8 cellular contexts compared by ENCODE assay signal in genomic region chr7:73307436-73307835, GRCh38. TPM values are rescaled to one million over a fixed set of nuclear protein-coding genes. Genes with fewer than 3 reads are reported as not detected.
DNase-seq lines count a peak whose midpoint lies in the region; ATAC-seq and TF ChIP-seq lines count a peak whose summit lies in the region.

No MANE protein-coding gene starts in this region.

- DNase-seq in endothelial cell (ENCODE audit: low spot score) (no peak), sciatic nerve (ENCODE audit: low spot score) (peak; percentile 10), SIG-M5 (lab: John Stamatoyannopoulos, UW) (no peak), iPS-NIHi11 (ENCODE audit: low spot score) (no peak)

- H3K4me3 ChIP-seq in GM12875 (ENCODE audit: low read depth, low read length) (peak overlapping the region; percentile 78), OCI-LY3 (ENCODE audit: low read length) (peak overlapping the region; percentile 96)

- H3K4me1 Mint-ChIP-seq in endothelial cell (ENCODE audit: unreplicated experiment), result peaks cover 9% of the 10 kb centered on the region

- H3K27me3 Mint-ChIP-seq in endothelial cell (ENCODE audit: unreplicated experiment), result peaks cover 8% of the 10 kb centered on the region

- H3K36me3 Mint-ChIP-seq in endothelial cell (ENCODE audit: low read depth, unreplicated experiment), result peaks cover 19% of the 10 kb centered on the region

- ATAC-seq in sciatic nerve (no peak), HG03108 (IDR thresholded peaks at IDR 0.05; ENCODE audit: unreplicated experiment) (no peak), GM18511 (IDR thresholded peaks at IDR 0.05; ENCODE audit: unreplicated experiment) (no peak)

- H3K9me3 ChIP-seq in OCI-LY3 (ENCODE audit: insufficient read depth, low read length), result no peaks in the 10 kb centered on the region

- H3K4me3 Mint-ChIP-seq in endothelial cell (ENCODE audit: unreplicated experiment), result peak overlapping the region; percentile 89

- no peak overlapping the region for H3K27ac Mint-ChIP-seq in endothelial cell (ENCODE audit: unreplicated experiment)

- no peak overlapping the region for H2AFZ ChIP-seq in OCI-LY3 (ENCODE audit: low read depth, low read length)

- peaks cover 28% of the 10 kb centered on the region for H3K79me2 ChIP-seq in OCI-LY3 (ENCODE audit: low read length)

- peak overlapping the region; percentile 88 for H3K4me2 ChIP-seq in OCI-LY3 (ENCODE audit: low read length)

- H3K27me3 ChIP-seq in OCI-LY3 (ENCODE audit: low read depth, low read length), result no peaks in the 10 kb centered on the region

- no peak overlapping the region for H3K9ac ChIP-seq in OCI-LY3 (ENCODE audit: low read length)

- H3K36me3 ChIP-seq in OCI-LY3 (replicated peaks; ENCODE audit: low read depth, low read length), result peaks cover 2% of the 10 kb centered on the region

- TF ChIP-seq CTCF in GM12875 (IDR thresholded peaks at IDR 0.05; ENCODE audit: borderline replicate concordance, insufficient read depth, low read depth, low read length), result no peak
- TF ChIP-seq CTCF in OCI-LY3 (IDR thresholded peaks at IDR 0.05; ENCODE audit: low read depth, low read length), result no peak
- TF ChIP-seq CTCF in endothelial cell (IDR thresholded peaks at IDR 0.05; ENCODE audit: unreplicated experiment), result no peak

- intact Hi-C loops in sciatic nerve (cut with DNase I), result no loop called here

- H3K27ac ChIP-seq in OCI-LY3 (ENCODE audit: low read length), result no peak overlapping the region

- peaks cover 13% of the 10 kb centered on the region; the same call in 1 of the 2 replicates for H3K4me1 ChIP-seq in OCI-LY3 (ENCODE audit: low read length)

- no peaks in the 10 kb centered on the region for H3K9me3 Mint-ChIP-seq in endothelial cell (ENCODE audit: unreplicated experiment)

- no peaks in the 10 kb centered on the region for H4K20me1 ChIP-seq in OCI-LY3 (ENCODE audit: insufficient read depth, low read length)

RNA-seq across cellular contexts. Expression of gene NSUN5, which starts 1.2 kb away (rescaled TPM):
- total RNA-seq in endothelial cell (ENCODE audit: unreplicated experiment) (10.7 TPM), sciatic nerve (18.8 TPM)

RNA-seq across cellular contexts. Expression of gene TRIM50, which starts 20.4 kb away (rescaled TPM):
- total RNA-seq in endothelial cell (ENCODE audit: unreplicated experiment) (0.54 TPM), sciatic nerve (0.71 TPM)

RNA-seq across cellular contexts. Expression of gene FKBP6, which starts 20.5 kb away (rescaled TPM):
- total RNA-seq in endothelial cell (ENCODE audit: unreplicated experiment) (not detected), sciatic nerve (not detected)
